8 cellular contexts compared by ENCODE assay signal in the genomic region with DNA sequence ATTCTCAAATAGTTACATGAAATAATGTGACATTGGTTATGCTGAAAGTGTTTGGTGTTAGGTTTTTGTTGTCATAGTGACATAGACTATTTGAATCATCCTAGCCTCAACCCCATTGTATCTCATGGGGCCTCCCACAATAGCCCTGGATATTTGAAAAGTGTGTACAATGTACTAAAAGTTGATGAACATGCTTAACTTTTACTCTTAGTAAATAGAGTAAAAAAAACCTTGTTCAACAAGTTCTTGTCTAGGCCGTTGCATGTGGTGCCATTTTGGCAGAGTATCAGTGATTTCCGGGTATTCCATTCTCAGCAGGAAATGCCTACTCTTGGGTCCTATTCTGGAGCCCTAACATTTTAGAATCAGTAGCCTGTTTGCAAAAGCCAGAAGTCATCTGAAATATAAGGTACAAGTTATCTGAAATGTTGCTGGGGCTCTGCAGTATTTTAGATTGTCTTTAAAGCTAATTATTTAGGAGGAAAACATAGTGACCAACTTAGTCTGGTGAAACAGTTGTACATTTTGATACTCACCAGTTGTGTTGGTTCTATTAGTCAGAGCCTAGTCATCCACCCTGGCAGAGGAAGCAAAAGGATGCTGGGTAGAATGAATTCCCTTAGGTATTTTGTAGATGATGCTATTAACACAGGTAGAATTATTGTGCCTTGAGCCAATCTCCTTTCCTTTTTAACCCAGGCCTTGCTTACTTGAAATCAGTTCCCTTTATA.
DNase-seq lines count a peak whose midpoint lies in the region; ATAC-seq and TF ChIP-seq lines count a peak whose summit lies in the region.

No MANE protein-coding gene starts in this region.

- peak overlapping the region; percentile 55 for H3K4me3 ChIP-seq in ACC112 (ENCODE audit: low read depth, low read length)
- peak overlapping the region in 1 of 2 experiments; percentile 9; a peak in 2 of 4 replicates for H3K4me3 ChIP-seq in HCT116 (replicated peaks in 1 of 2; ENCODE audit: low read depth in 1 of 2, low read length in 2 of 2)
- H3K4me3 ChIP-seq in kidney epithelial cell (ENCODE audit: low read depth, low read length) = no peak overlapping the region
- H3K4me3 ChIP-seq in adrenal gland = no peak overlapping the region

- TSS peak; percentile 32 for BruUV-seq in HCT116 (replicated peaks; lab: Mats Ljungman, UMichigan)

- WGBS in adrenal gland, 4 donors = 38 to 66% (median 61%) methylated on average over 2 of the region's 2 CpGs

- peak overlapping the region; percentile 79 for H3K27ac Mint-ChIP-seq in activated CD8-positive, alpha-beta T cell treated with anti-CD3 and anti-CD28 coated beads for 36 hours

- H3K9me3 ChIP-seq in HCT116 (ENCODE audit: control insufficient read depth in 1 of 2, insufficient read depth in 1 of 2, low read depth in 1 of 2, low read length in 2 of 2) (no peaks in the 10 kb centered on the region), adrenal gland (replicated peaks in 1 of 3) (no peaks in the 10 kb centered on the region)

- CTCF ChIA-PET in HCT116 (lab: Charles Lee) = no interaction called here
- CTCF ChIA-PET in activated CD8-positive, alpha-beta T cell treated with anti-CD3 and anti-CD28 coated beads for 36 hours (lab: Charles Lee) = interaction anchor here (1.0 to 2.2 kb wide), 4 partner anchors 9 to 37 kb away, joined by 3 to 9 read pairs (median 3); no protein-coding TSS in a partner anchor

- H4K20me1 ChIP-seq in HCT116 (ENCODE audit: insufficient read depth) = no peaks in the 10 kb centered on the region

- peaks cover 54% of the 10 kb centered on the region for H3K36me3 Mint-ChIP-seq in activated CD8-positive, alpha-beta T cell treated with anti-CD3 and anti-CD28 coated beads for 36 hours (ENCODE audit: low read depth)

- H3K79me2 ChIP-seq in ACC112 (ENCODE audit: control insufficient read depth, insufficient read depth, low read length, unreplicated experiment) (peaks cover 3% of the 10 kb centered on the region), HCT116 (ENCODE audit: insufficient read depth, low read length) (no peaks in the 10 kb centered on the region)

- H3K9ac ChIP-seq in HCT116 (ENCODE audit: low read length) = 0 out of 2 replicates have a peak overlapping the region, but pooled peaks have one; percentile 9

- H3K36me3 ChIP-seq in ACC112 (ENCODE audit: insufficient read depth, low read length) (peaks cover 26% of the 10 kb centered on the region), HCT116 (ENCODE audit: control insufficient read depth in 1 of 2, insufficient read depth in 2 of 2, low read length in 2 of 2) (no peaks in the 10 kb centered on the region), kidney epithelial cell (ENCODE audit: control insufficient read depth, insufficient read depth, low read length) (no peaks in the 10 kb centered on the region), adrenal gland (replicated peaks in 1 of 2) (no peaks in the 10 kb centered on the region)

- intact Hi-C loops in HCT116 (cut with micrococcal nuclease) (no loop called here), adrenal gland (cut with DNase I) (no loop called here)
- intact Hi-C loops in activated CD8-positive, alpha-beta T cell treated with anti-CD3 and anti-CD28 coated beads for 36 hours (cut with micrococcal nuclease) = no loop called here

- H2AFZ ChIP-seq in ACC112 (ENCODE audit: low read length, unreplicated experiment) = no peak overlapping the region
- peak overlapping the region; percentile 59 for H2AFZ ChIP-seq in HCT116 (ENCODE audit: low read depth, low read length, poor library complexity, severe bottlenecking)

- H3K4me2 ChIP-seq in HCT116 (ENCODE audit: low read length) = peak overlapping the region; percentile 68

- H3K27ac ChIP-seq in ACC112 (ENCODE audit: low read depth, low read length) (peak overlapping the region; percentile 96), HCT116 (ENCODE audit: low read depth, low read length) (peak overlapping the region; percentile 88), adrenal gland (peak overlapping the region in 1 of 5 donors; percentile 33)

- POLR2A ChIA-PET in HCT116 (lab: Charles Lee) = interaction anchor here (0.7 kb wide), 1 partner anchor 12 kb away, joined by 4 read pairs; no protein-coding TSS in a partner anchor
- POLR2A ChIA-PET in activated CD8-positive, alpha-beta T cell treated with anti-CD3 and anti-CD28 coated beads for 36 hours (lab: Charles Lee) = interaction anchor here (1.7 to 2.6 kb wide), 2 partner anchors 10 to 26 kb away, joined by 7 to 8 read pairs; no protein-coding TSS in a partner anchor

- TF ChIP-seq CTCF in HCT116 (IDR thresholded peaks at IDR 0.05 in 2 of 3, conservative IDR thresholded peaks at IDR 0.05 in 1 of 3; ENCODE audit: borderline replicate concordance in 1 of 3, insufficient read depth in 1 of 3, low read depth in 2 of 3, low read length in 2 of 3) (no peak), kidney epithelial cell (IDR thresholded peaks at IDR 0.05; ENCODE audit: insufficient read depth, low read length, poor library complexity, severe bottlenecking) (no peak), adrenal gland (IDR thresholded peaks at IDR 0.05) (no peak)
- no peak for TF ChIP-seq CTCF in activated CD8-positive, alpha-beta T cell treated with anti-CD3 and anti-CD28 coated beads for 36 hours (IDR thresholded peaks at IDR 0.05)

- peak; percentile 76 for DNase-seq in HCT116 (ENCODE audit: low read depth, low spot score)
- DNase-seq in activated CD8-positive, alpha-beta T cell treated with anti-CD3 and anti-CD28 coated beads for 36 hours = no peak
- DNase-seq in kidney epithelial cell (ENCODE audit: low read depth) = peak; percentile 67
- DNase-seq in adrenal gland = no peak
- DNase-seq in NCI-H748 (lab: John Stamatoyannopoulos, UW; ENCODE audit: unreplicated experiment) = no peak

- H3K4me3 Mint-ChIP-seq in activated CD8-positive, alpha-beta T cell treated with anti-CD3 and anti-CD28 coated beads for 36 hours = no peak overlapping the region

- H3K9me3 Mint-ChIP-seq in activated CD8-positive, alpha-beta T cell treated with anti-CD3 and anti-CD28 coated beads for 36 hours = peaks cover 3% of the 10 kb centered on the region

- no peaks in the 10 kb centered on the region for H3K9me2 ChIP-seq in HCT116 (ENCODE audit: insufficient read depth)

- no peak for TF ChIP-seq RAD21 in HCT116 (IDR thresholded peaks at IDR 0.05; ENCODE audit: low read depth)

- TF ChIP-seq POLR2A in HCT116 (IDR thresholded peaks at IDR 0.05; ENCODE audit: borderline replicate concordance, extremely low read depth, insufficient read depth, insufficient read length) (no peak), adrenal gland (IDR thresholded peaks at IDR 0.05) (no peak)

- RAD21 ChIA-PET in HCT116 (lab: Charles Lee; ENCODE audit: low non-redundant PET in 1 of 2, low total read pairs in 2 of 2, uncharacterized antibody in 2 of 2, unreplicated experiment in 2 of 2) = no interaction called here

- H3K27me3 ChIP-seq in ACC112 (ENCODE audit: insufficient read depth, low read length) (no peaks in the 10 kb centered on the region), HCT116 (ENCODE audit: insufficient read depth, low read length) (no peaks in the 10 kb centered on the region), kidney epithelial cell (ENCODE audit: control insufficient read depth, insufficient read depth, low read length) (no peaks in the 10 kb centered on the region), adrenal gland (no peaks in the 10 kb centered on the region)

- no peaks in the 10 kb centered on the region for H3K27me3 Mint-ChIP-seq in activated CD8-positive, alpha-beta T cell treated with anti-CD3 and anti-CD28 coated beads for 36 hours

- H3K4me1 Mint-ChIP-seq in activated CD8-positive, alpha-beta T cell treated with anti-CD3 and anti-CD28 coated beads for 36 hours (ENCODE audit: low read depth) = peaks cover 30% of the 10 kb centered on the region

- H3K4me1 ChIP-seq in ACC112 (ENCODE audit: control insufficient read depth, insufficient read depth, low read length, unreplicated experiment) (peaks cover 35% of the 10 kb centered on the region), HCT116 (ENCODE audit: control insufficient read depth in 1 of 2, insufficient read depth in 2 of 2, low read length in 2 of 2) (peaks cover 26 to 39% of the 10 kb centered on the region in 2 experiments), adrenal gland (replicated peaks in 1 of 2) (peaks cover 0 to 3% of the 10 kb centered on the region in 2 donors)

- ATAC-seq in HCT116 = peak; percentile 74
- ATAC-seq in activated CD8-positive, alpha-beta T cell treated with anti-CD3 and anti-CD28 coated beads for 36 hours = peak; percentile 81
- ATAC-seq in GM18873 (IDR thresholded peaks at IDR 0.05; ENCODE audit: low FRiP score, unreplicated experiment) = no peak
- ATAC-seq in HG03097 (IDR thresholded peaks at IDR 0.05; ENCODE audit: low FRiP score, unreplicated experiment) = no peak

TF ChIP-seq in HCT116, 20 proteins besides CTCF, POLR2A, EP300 and RAD21 (continues in another document):
- TF ChIP-seq EGR1 (IDR thresholded peaks at IDR 0.05; ENCODE audit: low read depth) (no peak), SP1 (IDR thresholded peaks at IDR 0.05; ENCODE audit: low read depth) (peak; percentile 56), JUND (IDR thresholded peaks at IDR 0.05) (peak; percentile 80), EZH2 (IDR thresholded peaks at IDR 0.05) (no peak), ZFX (IDR thresholded peaks at IDR 0.05) (no peak), POLR2AphosphoS5 (IDR thresholded peaks at IDR 0.05; ENCODE audit: low read depth, low read length) (no peak; the same call in 1 of the 2 replicates), ELF1 (IDR thresholded peaks at IDR 0.05; ENCODE audit: borderline replicate concordance, low read depth) (peak; percentile 58), CBX3 (IDR thresholded peaks at IDR 0.05; ENCODE audit: low read depth) (peak; percentile 11; the same call in 1 of the 2 replicates), FOSL1 (IDR thresholded peaks at IDR 0.05; ENCODE audit: low read depth) (peak; percentile 92), YY1 (IDR thresholded peaks at IDR 0.05; ENCODE audit: extremely low read depth, insufficient replicate concordance, low read depth, low read length) (no peak), ZNF274 (IDR thresholded peaks at IDR 0.05; ENCODE audit: low read depth, low read length) (no peak)
- TF ChIP-seq, protein P1, sequence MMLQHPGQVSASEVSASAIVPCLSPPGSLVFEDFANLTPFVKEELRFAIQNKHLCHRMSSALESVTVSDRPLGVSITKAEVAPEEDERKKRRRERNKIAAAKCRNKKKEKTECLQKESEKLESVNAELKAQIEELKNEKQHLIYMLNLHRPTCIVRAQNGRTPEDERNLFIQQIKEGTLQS (IDR thresholded peaks at IDR 0.05) = no peak

Comparison
In these comparisons a context has a peak if more than half of its experiments do, and no peak if none do; other contexts are left out.
1. ATAC-seq: peak in HCT116 (single experiment) and activated CD8-positive, alpha-beta T cell treated with anti-CD3 and anti-CD28 coated beads for 36 hours (single experiment); none in GM18873 (single experiment) and HG03097 (single experiment).
2. DNase-seq: peak in HCT116 (single experiment) and kidney epithelial cell (single experiment); none in activated CD8-positive, alpha-beta T cell treated with anti-CD3 and anti-CD28 coated beads for 36 hours (single experiment), adrenal gland (0 of 7) and NCI-H748 (single experiment).